In the genomic region with DNA sequence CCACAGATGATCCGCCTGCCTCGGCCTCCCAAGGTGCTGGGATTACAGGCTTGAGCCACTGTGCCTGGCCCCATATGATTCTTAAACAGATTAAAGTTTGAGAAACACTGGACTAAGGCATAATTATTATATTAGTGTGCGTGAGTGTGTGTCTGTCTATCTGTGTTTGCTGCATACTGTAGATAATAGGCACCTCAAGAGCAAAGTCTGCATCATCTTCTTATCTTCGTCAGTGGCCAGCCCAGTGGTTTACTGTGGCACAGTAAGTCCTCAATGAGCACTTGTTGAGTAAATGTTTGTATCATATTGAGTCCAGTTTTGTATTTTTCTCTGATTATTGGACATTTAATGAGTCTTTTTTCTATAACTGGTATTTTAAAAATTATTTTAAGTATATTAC, we compare ENCODE assay signal across 22 cellular contexts.
"Had no signal": no experiment of that assay in that cellular context is flagged by ENCODE, and none has a peak within 500 bp of the region (broad histone marks: within the 10 kb centered on the region; RNA-seq: fewer than 3 reads in every experiment).

No MANE protein-coding gene starts in this region.

- H3K4me3 Mint-ChIP-seq: dendritic cell treated with granulocyte-macrophage colony-stimulating factor and Interleukin-4, amounts not matched to agents 40 ng/mL and 50 ng/mL, for 4 days; effector memory CD8-positive, alpha-beta T cell; memory B cell; natural killer cell treated with Interleukin-12 subunit alpha and Interleukin-12 subunit beta and Interleukin-15 and Interleukin-18, amount 100 ng/mL, for 72 hours; neural progenitor cell; stimulated activated memory B cell treated with anti-CD40 and anti-IgM and Interleukin-4, amounts not matched to agents 10 μg/mL and 1 μg/mL and 100 μg/mL, for 72 hours; stimulated activated naive CD8-positive, alpha-beta T cell treated with anti-CD3 and anti-CD28 coated beads, Interleukin-15, amount 100 ng/mL, for 72 hours had no signal

- H3K27me3 Mint-ChIP-seq: dendritic cell treated with granulocyte-macrophage colony-stimulating factor and Interleukin-4, amounts not matched to agents 40 ng/mL and 50 ng/mL, for 4 days; stimulated activated naive CD8-positive, alpha-beta T cell treated with anti-CD3 and anti-CD28 coated beads, Interleukin-15, amount 100 ng/mL, for 72 hours had no signal

- H3K9me3 Mint-ChIP-seq: dendritic cell treated with granulocyte-macrophage colony-stimulating factor and Interleukin-4, amounts not matched to agents 40 ng/mL and 50 ng/mL, for 4 days; effector memory CD8-positive, alpha-beta T cell; memory B cell; natural killer cell treated with Interleukin-12 subunit alpha and Interleukin-12 subunit beta and Interleukin-15 and Interleukin-18, amount 100 ng/mL, for 72 hours; neural progenitor cell; stimulated activated memory B cell treated with anti-CD40 and anti-IgM and Interleukin-4, amounts not matched to agents 10 μg/mL and 1 μg/mL and 100 μg/mL, for 72 hours; stimulated activated naive CD8-positive, alpha-beta T cell treated with anti-CD3 and anti-CD28 coated beads, Interleukin-15, amount 100 ng/mL, for 72 hours had no signal

- H3K27ac Mint-ChIP-seq: dendritic cell treated with granulocyte-macrophage colony-stimulating factor and Interleukin-4, amounts not matched to agents 40 ng/mL and 50 ng/mL, for 4 days; effector memory CD8-positive, alpha-beta T cell; memory B cell; natural killer cell treated with Interleukin-12 subunit alpha and Interleukin-12 subunit beta and Interleukin-15 and Interleukin-18, amount 100 ng/mL, for 72 hours; neural progenitor cell; stimulated activated memory B cell treated with anti-CD40 and anti-IgM and Interleukin-4, amounts not matched to agents 10 μg/mL and 1 μg/mL and 100 μg/mL, for 72 hours; stimulated activated naive CD8-positive, alpha-beta T cell treated with anti-CD3 and anti-CD28 coated beads, Interleukin-15, amount 100 ng/mL, for 72 hours had no signal

- H3K36me3 ChIP-seq: neural progenitor cell, ovary, right atrium auricular region, thoracic aorta, transverse colon had no signal

- H3K27ac ChIP-seq: hepatocyte, lower lobe of right lung, neural progenitor cell, ovary, transverse colon had no signal

- H3K79me2 ChIP-seq: hepatocyte had no signal

- H3K4me2 ChIP-seq: hepatocyte, neural progenitor cell had no signal

- H3K36me3 Mint-ChIP-seq: memory B cell; neural progenitor cell; stimulated activated memory B cell treated with anti-CD40 and anti-IgM and Interleukin-4, amounts not matched to agents 10 μg/mL and 1 μg/mL and 100 μg/mL, for 72 hours had no signal

- H3K27me3 ChIP-seq: hepatocyte, neural progenitor cell, ovary, right atrium auricular region, transverse colon had no signal

- H3K9me3 ChIP-seq: left ventricle myocardium inferior, lower lobe of right lung, ovary, right atrium auricular region, thoracic aorta, transverse colon had no signal

- H2AFZ ChIP-seq: hepatocyte had no signal

- H3K4me1 Mint-ChIP-seq: memory B cell; stimulated activated memory B cell treated with anti-CD40 and anti-IgM and Interleukin-4, amounts not matched to agents 10 μg/mL and 1 μg/mL and 100 μg/mL, for 72 hours; stimulated activated naive CD8-positive, alpha-beta T cell treated with anti-CD3 and anti-CD28 coated beads, Interleukin-15, amount 100 ng/mL, for 72 hours had no signal

- ATAC-seq: effector memory CD8-positive, alpha-beta T cell; left cardiac atrium; lower lobe of right lung; natural killer cell treated with Interleukin-12 subunit alpha and Interleukin-12 subunit beta and Interleukin-15 and Interleukin-18, amount 100 ng/mL, for 72 hours; stimulated activated memory B cell treated with anti-CD40 and anti-IgM and Interleukin-4, amounts not matched to agents 10 μg/mL and 1 μg/mL and 100 μg/mL, for 72 hours; stimulated activated naive CD8-positive, alpha-beta T cell treated with anti-CD3 and anti-CD28 coated beads, Interleukin-15, amount 100 ng/mL, for 72 hours had no signal

- DNase-seq: effector memory CD8-positive, alpha-beta T cell; foreskin melanocyte; head of caudate nucleus; kidney; left cardiac atrium; left ventricle myocardium inferior; lower lobe of right lung; midbrain; nucleus accumbens; ovary; stimulated activated CD4-positive, alpha-beta T cell treated with anti-CD3 and anti-CD28 coated beads, Interleukin-4, amount 100 ng/mL, for 1 hour; stimulated activated naive CD8-positive, alpha-beta T cell treated with anti-CD3 and anti-CD28 coated beads, Interleukin-15, amount 100 ng/mL, for 72 hours; substantia nigra; transverse colon had no signal

- H3K4me3 ChIP-seq: hepatocyte, left ventricle myocardium inferior, lower lobe of right lung, neural progenitor cell, ovary, right atrium auricular region, thoracic aorta, transverse colon had no signal

- H3K9ac ChIP-seq: neural progenitor cell had no signal
